ENCODE assay signal across 17 cellular contexts in genomic region chr9:27468000-27468399, GRCh38. TPM values are rescaled to one million over a fixed set of nuclear protein-coding genes. Genes with fewer than 3 reads are reported as not detected.
A peak's percentile ranks its signal among the peaks of the same experiment; 100 is the strongest.
DNase-seq lines count a peak whose midpoint lies in the region; ATAC-seq and TF ChIP-seq lines count a peak whose summit lies in the region.
"Had no signal": no experiment of that assay in that cellular context is flagged by ENCODE, and none has a peak within 500 bp of the region (broad histone marks: within the 10 kb centered on the region; RNA-seq: fewer than 3 reads in every experiment).

No MANE protein-coding gene starts in this region.

- ATAC-seq in GM19395 (IDR thresholded peaks at IDR 0.05; ENCODE audit: unreplicated experiment) = peak; percentile 40
- peak; percentile 30 for ATAC-seq in HG03342 (IDR thresholded peaks at IDR 0.05; ENCODE audit: unreplicated experiment)
- peak; percentile 29 for ATAC-seq in memory B cell (ENCODE audit: low read depth)
- no peak for ATAC-seq in left ventricle myocardium superior
- ATAC-seq in naive thymus-derived CD4-positive, alpha-beta T cell = no peak

- H3K4me1 ChIP-seq in smooth muscle cell (ENCODE audit: low read depth) = peaks cover 12% of the 10 kb centered on the region
- no peaks in the 10 kb centered on the region for H3K4me1 ChIP-seq in naive thymus-derived CD4-positive, alpha-beta T cell (ENCODE audit: control insufficient read depth in 2 of 2, insufficient read depth in 2 of 2, low read length in 2 of 2)

- H3K4me3 Mint-ChIP-seq in memory B cell = no peak overlapping the region
- H3K4me3 Mint-ChIP-seq in naive thymus-derived CD4-positive, alpha-beta T cell = no peak overlapping the region
- H3K4me3 Mint-ChIP-seq: CD8-positive, alpha-beta memory T cell had no signal

- no peaks in the 10 kb centered on the region for H3F3A ChIP-seq in smooth muscle cell (ENCODE audit: low read depth)

- no peaks in the 10 kb centered on the region for H3K9me3 ChIP-seq in smooth muscle cell (replicated peaks; ENCODE audit: low read depth)
- H3K9me3 ChIP-seq in naive thymus-derived CD4-positive, alpha-beta T cell (ENCODE audit: control insufficient read depth in 2 of 3, low read length in 3 of 3) = no peaks in the 10 kb centered on the region
- H3K9me3 ChIP-seq: HAP-1, MG63 had no signal

- H4K20me1 ChIP-seq in smooth muscle cell (ENCODE audit: low read depth) = no peaks in the 10 kb centered on the region

- POLR2A ChIA-PET in naive thymus-derived CD4-positive, alpha-beta T cell (lab: Charles Lee) = no interaction called here

- intact Hi-C loops in left ventricle myocardium superior (cut with micrococcal nuclease) = no loop called here
- intact Hi-C loops in naive thymus-derived CD4-positive, alpha-beta T cell (cut with micrococcal nuclease) = no loop called here

- TF ChIP-seq CTCF in smooth muscle cell (IDR thresholded peaks at IDR 0.05; ENCODE audit: borderline replicate concordance, insufficient read depth, poor library complexity, severe bottlenecking) = no peak

- H3K27me3 ChIP-seq in smooth muscle cell (ENCODE audit: low read depth) = no peaks in the 10 kb centered on the region
- H3K27me3 ChIP-seq in naive thymus-derived CD4-positive, alpha-beta T cell (ENCODE audit: control insufficient read depth in 2 of 2, insufficient read depth in 2 of 2, low read length in 2 of 2) = no peaks in the 10 kb centered on the region
- H3K27me3 ChIP-seq: MG63 had no signal

- H3K79me2 ChIP-seq in smooth muscle cell (ENCODE audit: low read depth) = no peaks in the 10 kb centered on the region

- peaks cover 1% of the 10 kb centered on the region for H3K9me3 Mint-ChIP-seq in memory B cell
- peaks cover 0 to 1% (median 0%) of the 10 kb centered on the region in 11 donors for H3K9me3 Mint-ChIP-seq in naive thymus-derived CD4-positive, alpha-beta T cell
- H3K9me3 Mint-ChIP-seq: CD8-positive, alpha-beta memory T cell had no signal

- no peak overlapping the region for H3K4me3 ChIP-seq in smooth muscle cell
- H3K4me3 ChIP-seq in naive thymus-derived CD4-positive, alpha-beta T cell (ENCODE audit: low read length) = no peak overlapping the region
- H3K4me3 ChIP-seq: HAP-1, MG63 had no signal

- H3K36me3 Mint-ChIP-seq in memory B cell = peaks cover 13% of the 10 kb centered on the region
- peaks cover 0 to 10% (median 0%) of the 10 kb centered on the region in 5 donors for H3K36me3 Mint-ChIP-seq in naive thymus-derived CD4-positive, alpha-beta T cell

- H3K36me3 ChIP-seq in smooth muscle cell (ENCODE audit: low read depth) = no peaks in the 10 kb centered on the region
- H3K36me3 ChIP-seq in naive thymus-derived CD4-positive, alpha-beta T cell (ENCODE audit: control insufficient read depth in 2 of 3, insufficient read depth in 3 of 3, low read length in 3 of 3) = no peaks in the 10 kb centered on the region
- H3K36me3 ChIP-seq: HAP-1, MG63 had no signal

- no peak overlapping the region for H3K9ac ChIP-seq in smooth muscle cell (ENCODE audit: low read depth)

- no peak for DNase-seq in memory B cell (ENCODE audit: low spot score in 2 of 2)
- no peak for DNase-seq in left ventricle myocardium superior
- DNase-seq in smooth muscle cell (lab: John Stamatoyannopoulos, UW; ENCODE audit: unreplicated experiment) = no peak
- no peak for DNase-seq in NCI-H187 (lab: John Stamatoyannopoulos, UW)
- DNase-seq in naive thymus-derived CD4-positive, alpha-beta T cell = no peak
- DNase-seq: AML-193; CD8-positive, alpha-beta memory T cell; MG63; NCI-H1092 treated with DMSO at 0.1 percent for 48 hours; NCI-H1930; NCI-H2171 treated with DMSO at 0.1 percent for 48 hours; NCI-H510A treated with DMSO at 0.1 percent for 48 hours; SHP77 treated with DMSO at 0.1 percent for 48 hours had no signal

- H3K4me1 Mint-ChIP-seq in memory B cell = peaks cover 39% of the 10 kb centered on the region
- peaks cover 0 to 10% (median 0%) of the 10 kb centered on the region in 7 donors for H3K4me1 Mint-ChIP-seq in naive thymus-derived CD4-positive, alpha-beta T cell
- H3K4me1 Mint-ChIP-seq: CD8-positive, alpha-beta memory T cell had no signal

- H3K27ac ChIP-seq in temporal lobe (ENCODE audit: low read depth, low read length) (peak overlapping the region; percentile 62), smooth muscle cell (ENCODE audit: low read depth) (no peak overlapping the region)
- no peak overlapping the region for H3K27ac ChIP-seq in naive thymus-derived CD4-positive, alpha-beta T cell (ENCODE audit: low read depth, low read length)

- H3K27me3 Mint-ChIP-seq in memory B cell = no peaks in the 10 kb centered on the region
- H3K27me3 Mint-ChIP-seq in naive thymus-derived CD4-positive, alpha-beta T cell = no peaks in the 10 kb centered on the region

- H3K4me2 ChIP-seq in smooth muscle cell = no peak overlapping the region

- CTCF ChIA-PET in naive thymus-derived CD4-positive, alpha-beta T cell (lab: Charles Lee) = no interaction called here

- 88% methylated on average over 1 of the region's 1 CpG for WGBS in smooth muscle cell (ENCODE audit: low lambda C conversion rate)

- no peak overlapping the region for H2AFZ ChIP-seq in smooth muscle cell (ENCODE audit: low read depth)

- peak overlapping the region; percentile 66 for H3K27ac Mint-ChIP-seq in memory B cell
- no peak overlapping the region for H3K27ac Mint-ChIP-seq in naive thymus-derived CD4-positive, alpha-beta T cell

RNA-seq across cellular contexts. Expression of gene IFNK, which starts 56.1 kb away (rescaled TPM):
- not detected for total RNA-seq in temporal lobe
- total RNA-seq in left ventricle myocardium superior = not detected
- not detected in 2 replicates for total RNA-seq in smooth muscle cell
- polyA plus RNA-seq in smooth muscle cell = not detected in 2 replicates
- total RNA-seq in naive thymus-derived CD4-positive, alpha-beta T cell = not detected
- polyA plus RNA-seq in naive thymus-derived CD4-positive, alpha-beta T cell = not detected
- total RNA-seq: CD8-positive, alpha-beta memory T cell had no signal
- polyA plus RNA-seq: CD8-positive, alpha-beta memory T cell had no signal

Comparison
In these comparisons a context has a peak if more than half of its experiments do, and no peak if none do; other contexts are left out.
1. ATAC-seq: peak in GM19395 (single experiment), HG03342 (single experiment) and memory B cell (single experiment); none in left ventricle myocardium superior (single experiment) and naive thymus-derived CD4-positive, alpha-beta T cell (single experiment).